Comparison of ENCODE assay signal across 10 cellular contexts in genomic region chr4:98639523-98639922, GRCh38. TPM values are rescaled to one million over a fixed set of nuclear protein-coding genes. Genes with fewer than 3 reads are reported as not detected.
DNase-seq lines count a peak whose midpoint lies in the region; ATAC-seq and TF ChIP-seq lines count a peak whose summit lies in the region.
"Had no signal": no experiment of that assay in that cellular context is flagged by ENCODE, and none has a peak within 500 bp of the region (broad histone marks: within the 10 kb centered on the region; RNA-seq: fewer than 3 reads in every experiment).

No MANE protein-coding gene starts in this region.

- intact Hi-C loops in right lobe of liver (cut with DNase I) (no loop called here), Right ventricle myocardium superior (cut with DNase I) (no loop called here)

- H3K4me1 Mint-ChIP-seq in chondrocyte (ENCODE audit: low read depth): peaks cover 58% of the 10 kb centered on the region

- no peaks in the 10 kb centered on the region for H3K4me1 ChIP-seq in right lobe of liver
- H3K4me1 ChIP-seq: prostate gland had no signal

- H3K27ac ChIP-seq in right lobe of liver: no peak overlapping the region
- H3K27ac ChIP-seq: prostate gland had no signal

- peak; percentile 78 for ATAC-seq in GM21381 (IDR thresholded peaks at IDR 0.05; ENCODE audit: unreplicated experiment)
- ATAC-seq in HG03442 (IDR thresholded peaks at IDR 0.05; ENCODE audit: unreplicated experiment): peak; percentile 82
- no peak for ATAC-seq in right lobe of liver
- ATAC-seq in Right ventricle myocardium superior (ENCODE audit: poor library complexity): no peak

- no peaks in the 10 kb centered on the region for H3K27me3 Mint-ChIP-seq in chondrocyte (ENCODE audit: low read depth)

- H3K9me3 ChIP-seq in right lobe of liver: no peaks in the 10 kb centered on the region
- H3K9me3 ChIP-seq: prostate gland had no signal

- no peak for TF ChIP-seq POLR2A in right lobe of liver (IDR thresholded peaks at IDR 0.05)

- H3K4me3 Mint-ChIP-seq in chondrocyte (ENCODE audit: unreplicated experiment): no peak overlapping the region

- H3K4me3 ChIP-seq in GM08714 (ENCODE audit: low read length) (peak overlapping the region; percentile 57; the same call in 1 of the 2 replicates), right lobe of liver (no peak overlapping the region)
- H3K4me3 ChIP-seq: prostate gland had no signal

- H3K27me3 ChIP-seq in right lobe of liver: no peaks in the 10 kb centered on the region

- TF ChIP-seq CTCF in chondrocyte (IDR thresholded peaks at IDR 0.05) (no peak), right lobe of liver (IDR thresholded peaks at IDR 0.05) (no peak)

- H3K9me3 Mint-ChIP-seq in chondrocyte (ENCODE audit: low read depth): no peaks in the 10 kb centered on the region

- H3K27ac Mint-ChIP-seq in chondrocyte (ENCODE audit: unreplicated experiment): peak overlapping the region; percentile 24

- WGBS in right lobe of liver (ENCODE audit: insufficient coverage, low coverage, low lambda C conversion rate, missing lambda C conversion rate): 66% methylated on average over 2 of the region's 2 CpGs

- no peaks in the 10 kb centered on the region for H3K36me3 Mint-ChIP-seq in chondrocyte (ENCODE audit: low read depth)

- no peaks in the 10 kb centered on the region for H3K36me3 ChIP-seq in right lobe of liver
- H3K36me3 ChIP-seq: prostate gland had no signal

- DNase-seq in chondrocyte (ENCODE audit: low spot score) (no peak), right lobe of liver (no peak), NCI-H345 treated with DMSO at 0.1 percent for 48 hours (lab: John Stamatoyannopoulos, UW; ENCODE audit: unreplicated experiment) (no peak), Right ventricle myocardium superior (no peak), HT-29 (ENCODE audit: low spot score) (no peak)
- DNase-seq: DMS53 had no signal

RNA-seq across cellular contexts. Expression of gene TSPAN5, which starts 18.9 kb away (rescaled TPM):
- total RNA-seq in chondrocyte: 52.2 to 57.7 TPM (median 55.5 TPM) in 3 replicates
- total RNA-seq in right lobe of liver: 1 to 10 TPM in 1 of 6 experiments, under 1 TPM in 5; 0.12 to 1.2 (median 0.50) TPM
- total RNA-seq in Right ventricle myocardium superior: 1.6 TPM
- 5.6 and 6.2 TPM in 2 replicates for total RNA-seq in HT-29 (2014; rRNA removed; shearing (Covaris generic))

Comparison
In these comparisons a context has a peak if more than half of its experiments do, and no peak if none do; other contexts are left out.
1. ATAC-seq: peak in GM21381 (single experiment) and HG03442 (single experiment); none in right lobe of liver (0 of 4) and Right ventricle myocardium superior (single experiment).